ENCODE assay signal across 7 cellular contexts in genomic region chr14:50085570-50086315, GRCh38. TPM values are rescaled to one million over a fixed set of nuclear protein-coding genes. Genes with fewer than 3 reads are reported as not detected.
DNase-seq lines count a peak whose midpoint lies in the region; ATAC-seq and TF ChIP-seq lines count a peak whose summit lies in the region.

No MANE protein-coding gene starts in this region.

- peak; percentile 39; the same call in 1 of the 2 replicates for TF ChIP-seq POLR2A in Raji (IDR thresholded peaks at IDR 0.05; ENCODE audit: insufficient read depth, low read depth, low read length)

- no peaks in the 10 kb centered on the region for H3K27me3 Mint-ChIP-seq in type B pancreatic cell

- DNase-seq in islet precursor cell (peak; percentile 64), type B pancreatic cell (ENCODE audit: extremely low spot score, unreplicated experiment) (no peak), DMS153 treated with DMSO at 0.1 percent for 48 hours (lab: John Stamatoyannopoulos, UW; ENCODE audit: unreplicated experiment) (no peak), medulla oblongata (ENCODE audit: extremely low spot score) (no peak)

- ATAC-seq in GM18868 (IDR thresholded peaks at IDR 0.05; ENCODE audit: unreplicated experiment) (peak; percentile 56), HG02759 (IDR thresholded peaks at IDR 0.05; ENCODE audit: unreplicated experiment) (peak; percentile 45)

- TF ChIP-seq CTCF in type B pancreatic cell (conservative IDR thresholded peaks at IDR 0.05), result no peak

- peaks cover 29% of the 10 kb centered on the region for H3K4me1 Mint-ChIP-seq in type B pancreatic cell (ENCODE audit: unreplicated experiment)

- no peak overlapping the region for H3K27ac Mint-ChIP-seq in type B pancreatic cell

- H3K9me3 Mint-ChIP-seq in type B pancreatic cell, result no peaks in the 10 kb centered on the region

- H3K36me3 Mint-ChIP-seq in type B pancreatic cell, result no peaks in the 10 kb centered on the region

- no peak overlapping the region for H3K4me3 Mint-ChIP-seq in type B pancreatic cell

RNA-seq across cellular contexts. Expression of gene VCPKMT, which starts 30.6 kb away (rescaled TPM):
- total RNA-seq in type B pancreatic cell (ENCODE audit: low replicate concordance), result 11.6 and 13.9 TPM in 2 replicates
